ENCODE assay signal across 8 cellular contexts in the genomic region with DNA sequence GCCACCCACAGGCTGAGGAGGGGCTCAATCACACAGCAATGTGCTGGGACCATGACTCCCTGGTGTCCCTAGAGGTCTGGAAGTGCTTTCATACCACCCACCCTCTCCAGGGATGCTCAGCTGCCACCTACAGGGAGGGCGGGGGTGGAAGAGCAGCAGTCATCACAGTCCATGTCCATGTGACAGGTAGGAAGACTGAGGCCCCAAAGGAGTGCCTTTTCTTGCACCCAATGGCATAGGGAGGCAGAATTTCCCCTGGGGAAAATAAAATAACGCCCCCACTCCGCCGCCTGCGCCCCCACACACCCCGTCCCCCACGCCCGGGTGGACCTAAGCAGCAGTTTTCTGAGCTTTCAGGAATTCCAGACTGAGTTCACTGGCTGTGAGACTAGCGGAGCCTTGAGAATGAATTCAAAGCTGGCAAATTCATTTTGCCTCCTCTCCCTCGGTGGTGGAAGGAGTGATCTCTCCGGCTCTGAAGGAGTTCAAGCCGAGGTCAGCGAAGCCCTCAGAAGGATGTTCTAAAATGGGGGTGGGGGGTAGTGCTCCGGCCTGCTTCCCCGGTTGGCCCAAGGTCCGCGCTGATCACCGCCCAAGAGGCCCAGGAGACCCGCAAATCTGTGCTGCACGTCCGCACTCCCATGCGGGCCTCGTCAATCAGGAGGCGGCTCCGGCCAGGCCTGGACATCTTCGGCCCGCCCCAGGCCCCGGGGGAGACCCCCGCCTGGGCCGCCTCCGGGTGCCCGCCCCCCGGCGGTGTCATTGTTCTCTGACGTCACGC. TPM values are rescaled to one million over a fixed set of nuclear protein-coding genes. Genes with fewer than 3 reads are reported as not detected.
DNase-seq lines count a peak whose midpoint lies in the region; ATAC-seq and TF ChIP-seq lines count a peak whose summit lies in the region.

No MANE protein-coding gene starts in this region.

- no peak for TF ChIP-seq EP300 in gastroesophageal sphincter (IDR thresholded peaks at IDR 0.05)

- H2AFZ ChIP-seq in parathyroid adenoma = peak overlapping the region; percentile 75

- H3K79me2 ChIP-seq in parathyroid adenoma = no peaks in the 10 kb centered on the region

- H3K4me3 ChIP-seq in gastroesophageal sphincter (peak overlapping the region; percentile 74 to 77), parathyroid adenoma (ENCODE audit: low read depth, low read length) (peak overlapping the region; percentile 39)

- H3K27me3 ChIP-seq in gastroesophageal sphincter (no peaks in the 10 kb centered on the region), parathyroid adenoma (ENCODE audit: control insufficient read depth, insufficient read depth, low read length) (no peaks in the 10 kb centered on the region)

- H3K36me3 ChIP-seq in gastroesophageal sphincter (no peaks in the 10 kb centered on the region), parathyroid adenoma (ENCODE audit: control insufficient read depth, insufficient read depth, low read length) (no peaks in the 10 kb centered on the region)

- TF ChIP-seq CTCF in WTC11 (IDR thresholded peaks at IDR 0.05) (no peak), gastroesophageal sphincter (IDR thresholded peaks at IDR 0.05) (peak in 2 of 4 experiments; percentile 10 to 26), parathyroid adenoma (IDR thresholded peaks at IDR 0.05) (no peak)

- WGBS in gastroesophageal sphincter (ENCODE audit: low coverage in 1 of 2), 2 donors = no CpG with 5 or more reads among the region's 36 CpGs

- POLR2A ChIA-PET in WTC11 (lab: Charles Lee) = interaction anchor here (0.6 to 1.2 kb wide), 4 partner anchors 91 to 128 kb away, joined by 3 to 6 read pairs (median 5); no protein-coding TSS in a partner anchor

- H3K9me3 ChIP-seq in gastroesophageal sphincter = no peaks in the 10 kb centered on the region
- H3K9me3 ChIP-seq in parathyroid adenoma (ENCODE audit: control insufficient read depth, low read length) = no peaks in the 10 kb centered on the region

- peak overlapping the region; percentile 64 for H3K4me2 ChIP-seq in parathyroid adenoma (ENCODE audit: low read length)

- H3K27ac ChIP-seq in gastroesophageal sphincter (peak overlapping the region; percentile 83 to 99 (median 95)), parathyroid adenoma (peak overlapping the region; percentile 6)

- peaks cover 0 to 28% (median 10%) of the 10 kb centered on the region in 3 donors for H3K4me1 ChIP-seq in gastroesophageal sphincter
- H3K4me1 ChIP-seq in parathyroid adenoma = peaks cover 21% of the 10 kb centered on the region

- no peaks in the 10 kb centered on the region for H3K9me3 Mint-ChIP-seq in WTC11

- peak overlapping the region; percentile 66 for H3K4me3 Mint-ChIP-seq in WTC11

- H3K27me3 Mint-ChIP-seq in WTC11 (ENCODE audit: low read depth) = peaks cover 9% of the 10 kb centered on the region; the same call in 1 of the 2 replicates

- DNase-seq in NCI-H1092 treated with DMSO at 0.1 percent for 48 hours (lab: John Stamatoyannopoulos, UW) (peak; percentile 3), NCI-H1092 (lab: John Stamatoyannopoulos, UW) (no peak), HuH-7 (ENCODE audit: low spot score) (peak; percentile 90), WTC11 (ENCODE audit: low spot score) (peak; percentile 32), germinal center (ENCODE audit: low spot score) (no peak), NCI-H2029 treated with DMSO at 0.1 percent for 48 hours (lab: John Stamatoyannopoulos, UW) (no peak)

- no peaks in the 10 kb centered on the region for H3K36me3 Mint-ChIP-seq in WTC11

- CTCF ChIA-PET in WTC11 (lab: Charles Lee) = interaction anchor here (0.5 to 2.4 kb wide), 22 partner anchors 10 to 751 kb away, joined by 3 to 23 read pairs (median 4); no protein-coding TSS in a partner anchor

- H3K27ac Mint-ChIP-seq in WTC11 = no peak overlapping the region

- no peak overlapping the region for H3K9ac ChIP-seq in parathyroid adenoma

- peak; percentile 3 for ATAC-seq in WTC11
- peak; percentile 2 for ATAC-seq in gastroesophageal sphincter

- H3K4me1 Mint-ChIP-seq in WTC11 = peaks cover 22% of the 10 kb centered on the region

- no peak for TF ChIP-seq POLR2A in gastroesophageal sphincter (IDR thresholded peaks at IDR 0.05)

TF ChIP-seq in WTC11, 78 proteins besides CTCF, POLR2A, EP300 and RAD21:
- TF ChIP-seq TP53 (CRISPR knock-in tag; IDR thresholded peaks at IDR 0.05) = no peak
- no peak for TF ChIP-seq ZNF396 (CRISPR knock-in tag; IDR thresholded peaks at IDR 0.05; ENCODE audit: borderline replicate concordance)
- 0 out of 2 replicates have a peak, but pooled peaks have one; percentile 0 for TF ChIP-seq FOXP1 (CRISPR knock-in tag; IDR thresholded peaks at IDR 0.05; ENCODE audit: borderline replicate concordance)
- TF ChIP-seq GRHL2 (CRISPR knock-in tag; IDR thresholded peaks at IDR 0.05; ENCODE audit: insufficient replicate concordance, severe bottlenecking) = no peak
- no peak for TF ChIP-seq ZNF263 (CRISPR knock-in tag; IDR thresholded peaks at IDR 0.05; ENCODE audit: low read depth)
- no peak for TF ChIP-seq GTF2I (CRISPR knock-in tag; conservative IDR thresholded peaks at IDR 0.05)
- TF ChIP-seq, protein P1, sequence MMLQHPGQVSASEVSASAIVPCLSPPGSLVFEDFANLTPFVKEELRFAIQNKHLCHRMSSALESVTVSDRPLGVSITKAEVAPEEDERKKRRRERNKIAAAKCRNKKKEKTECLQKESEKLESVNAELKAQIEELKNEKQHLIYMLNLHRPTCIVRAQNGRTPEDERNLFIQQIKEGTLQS (CRISPR knock-in tag; conservative IDR thresholded peaks at IDR 0.05) = no peak
- TF ChIP-seq ZNF317 (CRISPR knock-in tag; IDR thresholded peaks at IDR 0.05; ENCODE audit: borderline replicate concordance, low read depth) = no peak
- peak; percentile 96 for TF ChIP-seq ZNF423 (CRISPR knock-in tag; IDR thresholded peaks at IDR 0.05)
- TF ChIP-seq JAZF1 (CRISPR knock-in tag; IDR thresholded peaks at IDR 0.05) = no peak
- no peak for TF ChIP-seq TCF7 (CRISPR knock-in tag; IDR thresholded peaks at IDR 0.05; ENCODE audit: low read depth)
- TF ChIP-seq, protein P2, sequence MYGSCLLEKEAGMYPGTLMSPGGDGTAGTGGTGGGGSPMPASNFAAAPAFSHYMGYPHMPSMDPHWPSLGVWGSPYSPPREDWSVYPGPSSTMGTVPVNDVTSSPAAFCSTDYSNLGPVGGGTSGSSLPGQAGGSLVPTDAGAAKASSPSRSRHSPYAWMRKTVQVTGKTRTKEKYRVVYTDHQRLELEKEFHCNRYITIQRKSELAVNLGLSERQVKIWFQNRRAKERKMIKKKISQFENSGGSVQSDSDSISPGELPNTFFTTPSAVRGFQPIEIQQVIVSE (CRISPR knock-in tag; IDR thresholded peaks at IDR 0.05; ENCODE audit: borderline replicate concordance) = no peak
- TF ChIP-seq, protein P3, sequence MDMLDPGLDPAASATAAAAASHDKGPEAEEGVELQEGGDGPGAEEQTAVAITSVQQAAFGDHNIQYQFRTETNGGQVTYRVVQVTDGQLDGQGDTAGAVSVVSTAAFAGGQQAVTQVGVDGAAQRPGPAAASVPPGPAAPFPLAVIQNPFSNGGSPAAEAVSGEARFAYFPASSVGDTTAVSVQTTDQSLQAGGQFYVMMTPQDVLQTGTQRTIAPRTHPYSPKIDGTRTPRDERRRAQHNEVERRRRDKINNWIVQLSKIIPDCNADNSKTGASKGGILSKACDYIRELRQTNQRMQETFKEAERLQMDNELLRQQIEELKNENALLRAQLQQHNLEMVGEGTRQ (CRISPR knock-in tag; IDR thresholded peaks at IDR 0.05) = no peak
- TF ChIP-seq, protein P4, sequence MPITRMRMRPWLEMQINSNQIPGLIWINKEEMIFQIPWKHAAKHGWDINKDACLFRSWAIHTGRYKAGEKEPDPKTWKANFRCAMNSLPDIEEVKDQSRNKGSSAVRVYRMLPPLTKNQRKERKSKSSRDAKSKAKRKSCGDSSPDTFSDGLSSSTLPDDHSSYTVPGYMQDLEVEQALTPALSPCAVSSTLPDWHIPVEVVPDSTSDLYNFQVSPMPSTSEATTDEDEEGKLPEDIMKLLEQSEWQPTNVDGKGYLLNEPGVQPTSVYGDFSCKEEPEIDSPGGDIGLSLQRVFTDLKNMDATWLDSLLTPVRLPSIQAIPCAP (CRISPR knock-in tag; IDR thresholded peaks at IDR 0.05) = no peak
- TF ChIP-seq, protein P5, sequence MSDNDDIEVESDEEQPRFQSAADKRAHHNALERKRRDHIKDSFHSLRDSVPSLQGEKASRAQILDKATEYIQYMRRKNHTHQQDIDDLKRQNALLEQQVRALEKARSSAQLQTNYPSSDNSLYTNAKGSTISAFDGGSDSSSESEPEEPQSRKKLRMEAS (CRISPR knock-in tag; IDR thresholded peaks at IDR 0.05) = no peak
- no peak for TF ChIP-seq NFE2L1 (CRISPR knock-in tag; IDR thresholded peaks at IDR 0.05)
- TF ChIP-seq, protein P6, sequence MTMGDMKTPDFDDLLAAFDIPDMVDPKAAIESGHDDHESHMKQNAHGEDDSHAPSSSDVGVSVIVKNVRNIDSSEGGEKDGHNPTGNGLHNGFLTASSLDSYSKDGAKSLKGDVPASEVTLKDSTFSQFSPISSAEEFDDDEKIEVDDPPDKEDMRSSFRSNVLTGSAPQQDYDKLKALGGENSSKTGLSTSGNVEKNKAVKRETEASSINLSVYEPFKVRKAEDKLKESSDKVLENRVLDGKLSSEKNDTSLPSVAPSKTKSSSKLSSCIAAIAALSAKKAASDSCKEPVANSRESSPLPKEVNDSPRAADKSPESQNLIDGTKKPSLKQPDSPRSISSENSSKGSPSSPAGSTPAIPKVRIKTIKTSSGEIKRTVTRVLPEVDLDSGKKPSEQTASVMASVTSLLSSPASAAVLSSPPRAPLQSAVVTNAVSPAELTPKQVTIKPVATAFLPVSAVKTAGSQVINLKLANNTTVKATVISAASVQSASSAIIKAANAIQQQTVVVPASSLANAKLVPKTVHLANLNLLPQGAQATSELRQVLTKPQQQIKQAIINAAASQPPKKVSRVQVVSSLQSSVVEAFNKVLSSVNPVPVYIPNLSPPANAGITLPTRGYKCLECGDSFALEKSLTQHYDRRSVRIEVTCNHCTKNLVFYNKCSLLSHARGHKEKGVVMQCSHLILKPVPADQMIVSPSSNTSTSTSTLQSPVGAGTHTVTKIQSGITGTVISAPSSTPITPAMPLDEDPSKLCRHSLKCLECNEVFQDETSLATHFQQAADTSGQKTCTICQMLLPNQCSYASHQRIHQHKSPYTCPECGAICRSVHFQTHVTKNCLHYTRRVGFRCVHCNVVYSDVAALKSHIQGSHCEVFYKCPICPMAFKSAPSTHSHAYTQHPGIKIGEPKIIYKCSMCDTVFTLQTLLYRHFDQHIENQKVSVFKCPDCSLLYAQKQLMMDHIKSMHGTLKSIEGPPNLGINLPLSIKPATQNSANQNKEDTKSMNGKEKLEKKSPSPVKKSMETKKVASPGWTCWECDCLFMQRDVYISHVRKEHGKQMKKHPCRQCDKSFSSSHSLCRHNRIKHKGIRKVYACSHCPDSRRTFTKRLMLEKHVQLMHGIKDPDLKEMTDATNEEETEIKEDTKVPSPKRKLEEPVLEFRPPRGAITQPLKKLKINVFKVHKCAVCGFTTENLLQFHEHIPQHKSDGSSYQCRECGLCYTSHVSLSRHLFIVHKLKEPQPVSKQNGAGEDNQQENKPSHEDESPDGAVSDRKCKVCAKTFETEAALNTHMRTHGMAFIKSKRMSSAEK (CRISPR knock-in tag; IDR thresholded peaks at IDR 0.05; ENCODE audit: borderline replicate concordance) = no peak

RNA-seq across cellular contexts. Expression of a gene that starts 2.1 kb away (rescaled TPM):
- total RNA-seq in WTC11 (2021) = 34.3 to 44.4 TPM (median 35.2 TPM) in 3 replicates
- 10 to 100 TPM; 36.3 to 79.2 (median 67.1) TPM for total RNA-seq in gastroesophageal sphincter

Comparison
In these comparisons a context has a peak if more than half of its experiments do, and no peak if none do; other contexts are left out.
1. DNase-seq: peak in NCI-H1092 treated with DMSO at 0.1 percent for 48 hours (single experiment), HuH-7 (single experiment) and WTC11 (single experiment); none in NCI-H1092 (single experiment), germinal center (single experiment) and NCI-H2029 treated with DMSO at 0.1 percent for 48 hours (single experiment).